8 cellular contexts compared by ENCODE assay signal in the genomic region with DNA sequence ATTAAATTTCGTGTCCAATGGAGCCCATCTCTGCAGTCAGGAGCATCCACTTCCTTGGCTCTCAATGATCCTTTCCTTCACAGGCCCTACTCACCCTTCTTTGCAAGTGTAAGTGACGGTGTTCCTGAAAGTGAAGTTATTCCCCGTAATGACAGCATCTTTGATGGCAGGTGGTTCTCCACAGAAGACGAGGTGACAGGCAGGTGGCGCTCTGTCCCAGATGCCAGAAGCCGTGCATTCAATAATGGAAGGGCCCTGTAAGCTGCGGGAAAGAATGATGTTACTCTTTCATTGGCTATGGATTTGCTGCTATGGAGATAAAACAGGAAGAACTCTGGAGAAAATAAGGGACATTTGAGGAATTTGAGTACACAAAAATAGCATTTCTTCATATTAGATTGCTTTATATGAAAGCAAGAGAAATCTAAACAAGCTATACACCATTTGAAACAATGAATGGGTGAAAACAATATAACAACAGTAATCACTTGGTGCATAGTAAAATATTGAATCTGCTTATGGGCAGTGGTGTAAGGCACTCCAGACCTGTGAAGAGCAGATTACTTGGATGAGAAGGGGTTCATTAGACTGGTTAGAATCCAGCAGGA.
DNase-seq lines count a peak whose midpoint lies in the region; TF ChIP-seq lines count a peak whose summit lies in the region.

No MANE protein-coding gene starts in this region.

- H3K27ac ChIP-seq in fibroblast of lung (ENCODE audit: insufficient read depth, low read length) = no peak overlapping the region

- H3K4me1 ChIP-seq in fibroblast of lung (ENCODE audit: control insufficient read depth, extremely low read depth, insufficient read depth, low read length) = no peaks in the 10 kb centered on the region

- CTCF ChIA-PET in AG04449 (lab: Yijun Ruan, JAX) = interaction anchor here (0.7 to 4.0 kb wide), 19 partner anchors 9 to 608 kb away, joined by 3 to 57 read pairs (median 5); no protein-coding TSS in a partner anchor

- H2AFZ ChIP-seq in fibroblast of lung (ENCODE audit: low read length) = no peak overlapping the region

- H3K9ac ChIP-seq in fibroblast of lung (ENCODE audit: insufficient read depth, low read length) = no peak overlapping the region

- H3K4me3 ChIP-seq in AG04449 (ENCODE audit: low read depth, low read length) (no peak overlapping the region), fibroblast of lung (replicated peaks in 1 of 4; ENCODE audit: control extremely low read depth in 1 of 4, insufficient read depth in 1 of 4, low read depth in 3 of 4, low read length in 4 of 4) (no peak overlapping the region)

- H4K20me1 ChIP-seq in fibroblast of lung (ENCODE audit: control insufficient read depth, extremely low read depth, insufficient read depth, low read length) = no peaks in the 10 kb centered on the region

- peak; percentile 60 for TF ChIP-seq CTCF in AG04449 (IDR thresholded peaks at IDR 0.05; ENCODE audit: insufficient read depth, low read length, missing control alignments)
- peak; percentile 80 for TF ChIP-seq CTCF in GM12874 (IDR thresholded peaks at IDR 0.05; ENCODE audit: insufficient read depth, low read depth, low read length)
- TF ChIP-seq CTCF in fibroblast of lung (conservative IDR thresholded peaks at IDR 0.05 in 1 of 2, IDR thresholded peaks at IDR 0.05 in 1 of 2; ENCODE audit: low read depth in 1 of 2, low read length in 2 of 2) = peak in 1 of 2 donors; percentile 74

- POLR2A ChIA-PET in AG04449 (lab: Yijun Ruan, JAX) = no interaction called here

- DNase-seq in AG04449 (ENCODE audit: low read depth, low spot score) = no peak
- peak; percentile 9 for DNase-seq in HK-2 (ENCODE audit: unreplicated experiment)
- peak; percentile 30 for DNase-seq in SK-N-DZ (ENCODE audit: low spot score)
- DNase-seq in fibroblast of lung (ENCODE audit: low read depth in 2 of 2) = peak; percentile 41 to 59
- DNase-seq in renal cortical epithelial cell (ENCODE audit: low read depth) = peak; percentile 31
- DNase-seq in DMS79 (lab: John Stamatoyannopoulos, UW) = no peak
- DNase-seq in AG20443 (ENCODE audit: low spot score) = no peak

- H3K36me3 ChIP-seq in fibroblast of lung (ENCODE audit: control insufficient read depth, insufficient read depth, low read length) = no peaks in the 10 kb centered on the region

- H3K27me3 ChIP-seq in fibroblast of lung (ENCODE audit: control insufficient read depth, insufficient read depth, low read length) = no peaks in the 10 kb centered on the region

- H3K4me2 ChIP-seq in fibroblast of lung (ENCODE audit: extremely low read depth, insufficient read depth, low read length) = no peak overlapping the region

- no peaks in the 10 kb centered on the region for H3K79me2 ChIP-seq in fibroblast of lung (ENCODE audit: control insufficient read depth, insufficient read depth, low read length)

- H3K9me3 ChIP-seq in fibroblast of lung (ENCODE audit: control insufficient read depth, insufficient read depth, low read depth, low read length) = no peaks in the 10 kb centered on the region

Comparison
In these comparisons a context has a peak if more than half of its experiments do, and no peak if none do; other contexts are left out.
1. DNase-seq: peak in HK-2 (single experiment), SK-N-DZ (single experiment), fibroblast of lung (2 of 2) and renal cortical epithelial cell (single experiment); none in AG04449 (single experiment), DMS79 (single experiment) and AG20443 (single experiment).